1 cellular context compared by ENCODE assay signal in the genomic region with DNA sequence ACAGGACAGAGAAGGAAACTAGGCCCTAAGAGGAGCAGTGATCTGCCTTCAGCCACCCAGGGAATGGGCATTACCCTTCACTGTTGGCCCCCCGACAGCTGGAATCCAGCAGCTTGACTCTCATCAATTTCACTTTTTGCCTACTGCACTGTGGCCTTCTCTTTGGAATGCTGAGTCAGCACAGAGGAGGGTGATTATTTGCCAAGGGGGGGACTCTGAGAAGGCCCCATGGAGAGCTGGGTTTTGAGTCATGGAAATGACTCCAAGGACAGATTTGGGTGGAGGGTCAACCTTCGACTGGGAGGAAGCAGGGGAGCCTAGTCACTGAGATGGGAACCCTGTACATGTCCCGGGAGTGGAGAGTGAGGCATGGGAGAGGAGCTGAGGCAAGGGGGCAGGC.
TF ChIP-seq lines count a peak whose summit lies in the region.

No MANE protein-coding gene starts in this region.

TF ChIP-seq in H1, 55 proteins besides CTCF, POLR2A, EP300 and RAD21:
- TF ChIP-seq, protein P1, sequence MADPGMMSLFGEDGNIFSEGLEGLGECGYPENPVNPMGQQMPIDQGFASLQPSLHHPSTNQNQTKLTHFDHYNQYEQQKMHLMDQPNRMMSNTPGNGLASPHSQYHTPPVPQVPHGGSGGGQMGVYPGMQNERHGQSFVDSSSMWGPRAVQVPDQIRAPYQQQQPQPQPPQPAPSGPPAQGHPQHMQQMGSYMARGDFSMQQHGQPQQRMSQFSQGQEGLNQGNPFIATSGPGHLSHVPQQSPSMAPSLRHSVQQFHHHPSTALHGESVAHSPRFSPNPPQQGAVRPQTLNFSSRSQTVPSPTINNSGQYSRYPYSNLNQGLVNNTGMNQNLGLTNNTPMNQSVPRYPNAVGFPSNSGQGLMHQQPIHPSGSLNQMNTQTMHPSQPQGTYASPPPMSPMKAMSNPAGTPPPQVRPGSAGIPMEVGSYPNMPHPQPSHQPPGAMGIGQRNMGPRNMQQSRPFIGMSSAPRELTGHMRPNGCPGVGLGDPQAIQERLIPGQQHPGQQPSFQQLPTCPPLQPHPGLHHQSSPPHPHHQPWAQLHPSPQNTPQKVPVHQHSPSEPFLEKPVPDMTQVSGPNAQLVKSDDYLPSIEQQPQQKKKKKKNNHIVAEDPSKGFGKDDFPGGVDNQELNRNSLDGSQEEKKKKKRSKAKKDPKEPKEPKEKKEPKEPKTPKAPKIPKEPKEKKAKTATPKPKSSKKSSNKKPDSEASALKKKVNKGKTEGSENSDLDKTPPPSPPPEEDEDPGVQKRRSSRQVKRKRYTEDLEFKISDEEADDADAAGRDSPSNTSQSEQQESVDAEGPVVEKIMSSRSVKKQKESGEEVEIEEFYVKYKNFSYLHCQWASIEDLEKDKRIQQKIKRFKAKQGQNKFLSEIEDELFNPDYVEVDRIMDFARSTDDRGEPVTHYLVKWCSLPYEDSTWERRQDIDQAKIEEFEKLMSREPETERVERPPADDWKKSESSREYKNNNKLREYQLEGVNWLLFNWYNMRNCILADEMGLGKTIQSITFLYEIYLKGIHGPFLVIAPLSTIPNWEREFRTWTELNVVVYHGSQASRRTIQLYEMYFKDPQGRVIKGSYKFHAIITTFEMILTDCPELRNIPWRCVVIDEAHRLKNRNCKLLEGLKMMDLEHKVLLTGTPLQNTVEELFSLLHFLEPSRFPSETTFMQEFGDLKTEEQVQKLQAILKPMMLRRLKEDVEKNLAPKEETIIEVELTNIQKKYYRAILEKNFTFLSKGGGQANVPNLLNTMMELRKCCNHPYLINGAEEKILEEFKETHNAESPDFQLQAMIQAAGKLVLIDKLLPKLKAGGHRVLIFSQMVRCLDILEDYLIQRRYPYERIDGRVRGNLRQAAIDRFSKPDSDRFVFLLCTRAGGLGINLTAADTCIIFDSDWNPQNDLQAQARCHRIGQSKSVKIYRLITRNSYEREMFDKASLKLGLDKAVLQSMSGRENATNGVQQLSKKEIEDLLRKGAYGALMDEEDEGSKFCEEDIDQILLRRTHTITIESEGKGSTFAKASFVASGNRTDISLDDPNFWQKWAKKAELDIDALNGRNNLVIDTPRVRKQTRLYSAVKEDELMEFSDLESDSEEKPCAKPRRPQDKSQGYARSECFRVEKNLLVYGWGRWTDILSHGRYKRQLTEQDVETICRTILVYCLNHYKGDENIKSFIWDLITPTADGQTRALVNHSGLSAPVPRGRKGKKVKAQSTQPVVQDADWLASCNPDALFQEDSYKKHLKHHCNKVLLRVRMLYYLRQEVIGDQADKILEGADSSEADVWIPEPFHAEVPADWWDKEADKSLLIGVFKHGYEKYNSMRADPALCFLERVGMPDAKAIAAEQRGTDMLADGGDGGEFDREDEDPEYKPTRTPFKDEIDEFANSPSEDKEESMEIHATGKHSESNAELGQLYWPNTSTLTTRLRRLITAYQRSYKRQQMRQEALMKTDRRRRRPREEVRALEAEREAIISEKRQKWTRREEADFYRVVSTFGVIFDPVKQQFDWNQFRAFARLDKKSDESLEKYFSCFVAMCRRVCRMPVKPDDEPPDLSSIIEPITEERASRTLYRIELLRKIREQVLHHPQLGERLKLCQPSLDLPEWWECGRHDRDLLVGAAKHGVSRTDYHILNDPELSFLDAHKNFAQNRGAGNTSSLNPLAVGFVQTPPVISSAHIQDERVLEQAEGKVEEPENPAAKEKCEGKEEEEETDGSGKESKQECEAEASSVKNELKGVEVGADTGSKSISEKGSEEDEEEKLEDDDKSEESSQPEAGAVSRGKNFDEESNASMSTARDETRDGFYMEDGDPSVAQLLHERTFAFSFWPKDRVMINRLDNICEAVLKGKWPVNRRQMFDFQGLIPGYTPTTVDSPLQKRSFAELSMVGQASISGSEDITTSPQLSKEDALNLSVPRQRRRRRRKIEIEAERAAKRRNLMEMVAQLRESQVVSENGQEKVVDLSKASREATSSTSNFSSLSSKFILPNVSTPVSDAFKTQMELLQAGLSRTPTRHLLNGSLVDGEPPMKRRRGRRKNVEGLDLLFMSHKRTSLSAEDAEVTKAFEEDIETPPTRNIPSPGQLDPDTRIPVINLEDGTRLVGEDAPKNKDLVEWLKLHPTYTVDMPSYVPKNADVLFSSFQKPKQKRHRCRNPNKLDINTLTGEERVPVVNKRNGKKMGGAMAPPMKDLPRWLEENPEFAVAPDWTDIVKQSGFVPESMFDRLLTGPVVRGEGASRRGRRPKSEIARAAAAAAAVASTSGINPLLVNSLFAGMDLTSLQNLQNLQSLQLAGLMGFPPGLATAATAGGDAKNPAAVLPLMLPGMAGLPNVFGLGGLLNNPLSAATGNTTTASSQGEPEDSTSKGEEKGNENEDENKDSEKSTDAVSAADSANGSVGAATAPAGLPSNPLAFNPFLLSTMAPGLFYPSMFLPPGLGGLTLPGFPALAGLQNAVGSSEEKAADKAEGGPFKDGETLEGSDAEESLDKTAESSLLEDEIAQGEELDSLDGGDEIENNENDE (IDR thresholded peaks at IDR 0.05; ENCODE audit: insufficient replicate concordance, low read length) = no peak
- TF ChIP-seq NANOG (IDR thresholded peaks at IDR 0.05; ENCODE audit: insufficient read depth, low read depth, low read length, poor library complexity, severe bottlenecking) (no peak), KDM1A (IDR thresholded peaks at IDR 0.05; ENCODE audit: borderline replicate concordance, low read length) (no peak), SIRT6 (IDR thresholded peaks at IDR 0.05; ENCODE audit: low read length) (no peak), BACH1 (IDR thresholded peaks at IDR 0.05; ENCODE audit: low read length) (peak; percentile 41; the same call in 1 of the 2 replicates), CHD1 (IDR thresholded peaks at IDR 0.05; ENCODE audit: low read depth, low read length) (no peak), RFX5 (IDR thresholded peaks at IDR 0.05; ENCODE audit: borderline replicate concordance, low read depth, low read length) (no peak), GABPA (IDR thresholded peaks at IDR 0.05; ENCODE audit: borderline replicate concordance, insufficient read depth, low read length) (no peak), HDAC2 (IDR thresholded peaks at IDR 0.05; ENCODE audit: borderline replicate concordance in 1 of 2, low read depth in 2 of 2, low read length in 2 of 2) (no peak), MAFK (IDR thresholded peaks at IDR 0.05; ENCODE audit: low read depth, low read length) (peak; percentile 82)
- TF ChIP-seq, protein P2, sequence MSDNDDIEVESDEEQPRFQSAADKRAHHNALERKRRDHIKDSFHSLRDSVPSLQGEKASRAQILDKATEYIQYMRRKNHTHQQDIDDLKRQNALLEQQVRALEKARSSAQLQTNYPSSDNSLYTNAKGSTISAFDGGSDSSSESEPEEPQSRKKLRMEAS (IDR thresholded peaks at IDR 0.05) = no peak
TF ChIP-seq in H1: peak in this region for 2.
